Comparison of ENCODE assay signal across 21 cellular contexts in the genomic region with DNA sequence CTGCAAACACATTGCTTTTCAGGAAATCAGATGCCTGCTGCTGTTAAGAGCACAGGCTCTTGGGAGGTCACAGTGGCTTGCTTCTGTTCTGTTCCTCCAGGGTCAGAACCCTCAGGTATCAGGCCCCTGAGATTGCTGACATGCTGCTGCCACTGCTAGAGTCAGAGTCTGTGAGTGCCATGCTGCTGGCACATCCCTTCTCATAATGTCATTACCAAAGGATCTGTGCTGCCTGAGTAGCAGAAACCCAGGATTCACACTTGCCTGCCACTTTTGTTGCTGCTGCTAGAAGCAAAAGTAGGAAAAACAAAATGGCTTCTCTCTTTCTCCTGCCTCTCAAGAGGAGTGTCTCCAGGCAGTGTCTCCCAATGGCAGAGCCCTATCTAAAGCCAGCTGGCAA.
"Had no signal": no experiment of that assay in that cellular context is flagged by ENCODE, and none has a peak within 500 bp of the region (broad histone marks: within the 10 kb centered on the region; RNA-seq: fewer than 3 reads in every experiment).

No MANE protein-coding gene starts in this region.

- H3K4me1 Mint-ChIP-seq: memory B cell; naive B cell; stimulated activated effector memory CD8-positive, alpha-beta T cell treated with anti-CD3 and anti-CD28 coated beads, Interleukin-12 subunit alpha, Interleukin-12 subunit beta, amount 100 ng/mL, for 72 hours had no signal

- H3K27me3 Mint-ChIP-seq: effector memory CD8-positive, alpha-beta T cell; natural killer cell treated with Interleukin-12 subunit alpha and Interleukin-12 subunit beta and Interleukin-15 and Interleukin-18, amount 100 ng/mL, for 72 hours had no signal

- H3K9me3 ChIP-seq: gastrocnemius medialis, neutrophil, pancreas, right lobe of liver, stomach, thyroid gland had no signal

- H3K36me3 ChIP-seq: gastrocnemius medialis, neutrophil, pancreas, right lobe of liver, stomach, thyroid gland had no signal

- ATAC-seq: effector memory CD8-positive, alpha-beta T cell; gastrocnemius medialis; left lobe of liver; natural killer cell treated with Interleukin-12 subunit alpha and Interleukin-12 subunit beta and Interleukin-15 and Interleukin-18, amount 100 ng/mL, for 72 hours; pancreas; right lobe of liver; stimulated activated effector memory CD8-positive, alpha-beta T cell treated with anti-CD3 and anti-CD28 coated beads, Interleukin-12 subunit alpha, Interleukin-12 subunit beta, amount 100 ng/mL, for 72 hours had no signal

- H3K9me3 Mint-ChIP-seq: memory B cell; natural killer cell treated with Interleukin-12 subunit alpha and Interleukin-12 subunit beta and Interleukin-15 and Interleukin-18, amount 100 ng/mL, for 72 hours had no signal

- H3K4me1 ChIP-seq: gastrocnemius medialis, pancreas, thyroid gland had no signal

- H3K27ac ChIP-seq: gastrocnemius medialis, neutrophil, pancreas, right lobe of liver, stomach, thyroid gland had no signal

- H3K27ac Mint-ChIP-seq: effector memory CD8-positive, alpha-beta T cell; memory B cell; naive B cell; natural killer cell treated with Interleukin-12 subunit alpha and Interleukin-12 subunit beta and Interleukin-15 and Interleukin-18, amount 100 ng/mL, for 72 hours; stimulated activated effector memory CD8-positive, alpha-beta T cell treated with anti-CD3 and anti-CD28 coated beads, Interleukin-12 subunit alpha, Interleukin-12 subunit beta, amount 100 ng/mL, for 72 hours had no signal

- DNase-seq: cortex of kidney; effector memory CD8-positive, alpha-beta T cell; foreskin fibroblast; gastrocnemius medialis; kidney; naive B cell; pancreas; retina; stimulated activated CD4-positive, alpha-beta T cell treated with anti-CD3 and anti-CD28 coated beads, Interleukin-2, amount 100 ng/mL, for 24 hours; stimulated activated CD4-positive, alpha-beta T cell treated with anti-CD3 and anti-CD28 coated beads, Interleukin-4, amount 100 ng/mL, for 24 hours; stimulated activated naive CD4-positive, alpha-beta T cell treated with Interleukin-2 at 50 U/mL for 16 hours; stomach; thyroid gland; trophoblast cell had no signal

- H3K4me3 ChIP-seq: gastrocnemius medialis, lung, pancreas, right lobe of liver, stomach, thyroid gland had no signal

- H3K27me3 ChIP-seq: gastrocnemius medialis, neutrophil, pancreas, right lobe of liver, stomach, thyroid gland had no signal

- H3K4me3 Mint-ChIP-seq: effector memory CD8-positive, alpha-beta T cell; memory B cell; naive B cell; natural killer cell treated with Interleukin-12 subunit alpha and Interleukin-12 subunit beta and Interleukin-15 and Interleukin-18, amount 100 ng/mL, for 72 hours; stimulated activated effector memory CD8-positive, alpha-beta T cell treated with anti-CD3 and anti-CD28 coated beads, Interleukin-12 subunit alpha, Interleukin-12 subunit beta, amount 100 ng/mL, for 72 hours had no signal

- FAIRE-seq: kidney, pancreas had no signal

- H3K36me3 Mint-ChIP-seq: memory B cell; naive B cell; natural killer cell treated with Interleukin-12 subunit alpha and Interleukin-12 subunit beta and Interleukin-15 and Interleukin-18, amount 100 ng/mL, for 72 hours; stimulated activated effector memory CD8-positive, alpha-beta T cell treated with anti-CD3 and anti-CD28 coated beads, Interleukin-12 subunit alpha, Interleukin-12 subunit beta, amount 100 ng/mL, for 72 hours had no signal
